8 cellular contexts compared by ENCODE assay signal in the genomic region with DNA sequence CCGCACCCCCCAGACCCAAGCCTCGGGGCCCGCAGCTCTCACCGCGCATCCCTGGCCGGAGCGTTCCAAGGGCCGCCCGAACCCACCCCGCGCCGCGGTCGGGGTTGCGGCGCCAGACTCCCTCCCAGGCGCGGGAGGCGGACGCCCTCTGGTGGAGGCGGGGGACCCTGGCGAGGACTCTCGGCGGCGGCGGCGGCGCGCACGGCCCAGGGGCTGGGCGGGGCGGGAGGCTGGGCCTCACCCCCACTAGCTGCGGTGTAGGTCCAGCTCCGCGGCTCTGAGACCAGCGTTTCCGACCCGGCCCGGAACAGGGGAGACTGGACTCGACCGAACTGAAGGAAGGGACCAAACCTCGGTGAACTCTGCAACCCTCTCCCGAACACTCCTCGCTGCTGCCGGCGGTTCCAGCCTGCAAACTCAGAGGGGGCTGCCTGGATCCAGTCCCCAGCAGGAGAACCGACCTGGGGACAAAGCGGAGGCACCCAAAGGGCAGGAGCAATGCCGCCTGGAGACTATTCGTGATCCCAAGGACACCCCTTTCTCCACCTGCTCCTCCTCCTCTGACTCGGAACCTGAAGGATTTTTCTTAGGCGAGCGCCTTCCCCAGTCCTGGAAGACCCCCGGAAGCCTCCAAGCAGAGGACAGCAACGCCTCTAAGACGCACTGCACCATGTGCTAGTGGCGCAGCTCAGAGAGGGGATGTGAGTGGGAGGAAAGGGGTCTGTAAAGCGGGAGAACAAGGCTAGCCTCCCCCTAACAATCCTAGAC. TPM values are rescaled to one million over a fixed set of nuclear protein-coding genes. Genes with fewer than 3 reads are reported as not detected.
DNase-seq lines count a peak whose midpoint lies in the region; ATAC-seq and TF ChIP-seq lines count a peak whose summit lies in the region.

No MANE protein-coding gene starts in this region.

- peaks cover 9 to 57% of the 10 kb centered on the region in 2 donors for H3K4me1 ChIP-seq in left lung

- no peaks in the 10 kb centered on the region for H3K9me3 ChIP-seq in left lung

- H3K4me1 Mint-ChIP-seq in activated CD4-positive, alpha-beta T cell treated with anti-CD3 and anti-CD28 coated beads, Interleukin-2, amount 10 ng/mL, durations not matched to agents 7 days and 5 days, result peaks cover 13% of the 10 kb centered on the region

- peaks cover 4% of the 10 kb centered on the region for H3K27me3 Mint-ChIP-seq in activated CD4-positive, alpha-beta T cell treated with anti-CD3 and anti-CD28 coated beads, Interleukin-2, amount 10 ng/mL, durations not matched to agents 7 days and 5 days

- H3K9me3 Mint-ChIP-seq in activated CD4-positive, alpha-beta T cell treated with anti-CD3 and anti-CD28 coated beads, Interleukin-2, amount 10 ng/mL, durations not matched to agents 7 days and 5 days, result no peaks in the 10 kb centered on the region

- H3K27ac Mint-ChIP-seq in activated CD4-positive, alpha-beta T cell treated with anti-CD3 and anti-CD28 coated beads, Interleukin-2, amount 10 ng/mL, durations not matched to agents 7 days and 5 days, result peak overlapping the region; percentile 98

- H3K4me3 Mint-ChIP-seq in activated CD4-positive, alpha-beta T cell treated with anti-CD3 and anti-CD28 coated beads, Interleukin-2, amount 10 ng/mL, durations not matched to agents 7 days and 5 days, result peak overlapping the region; percentile 97

- TF ChIP-seq CTCF in coronary artery (IDR thresholded peaks at IDR 0.05) (peak; percentile 89), left lung (IDR thresholded peaks at IDR 0.05) (peak; percentile 73 to 95)

- H3K4me3 ChIP-seq in coronary artery (peak overlapping the region; percentile 98), left lung (peak overlapping the region; percentile 69 to 87)

- POLR2A ChIA-PET in activated CD4-positive, alpha-beta T cell treated with anti-CD3 and anti-CD28 coated beads, Interleukin-2, amount 10 ng/mL, durations not matched to agents 7 days and 5 days (lab: Charles Lee), result interaction anchor here (0.9 to 1.0 kb wide), 2 partner anchors 254 to 260 kb away, joined by 3 read pairs; no protein-coding TSS in a partner anchor

- H3K36me3 Mint-ChIP-seq in activated CD4-positive, alpha-beta T cell treated with anti-CD3 and anti-CD28 coated beads, Interleukin-2, amount 10 ng/mL, durations not matched to agents 7 days and 5 days (ENCODE audit: low read depth), result peaks cover 23% of the 10 kb centered on the region

- CTCF ChIA-PET in activated CD4-positive, alpha-beta T cell treated with anti-CD3 and anti-CD28 coated beads, Interleukin-2, amount 10 ng/mL, durations not matched to agents 7 days and 5 days (lab: Charles Lee), result interaction anchor here (0.6 to 7.7 kb wide), 47 partner anchors 9 to 771 kb away, joined by 3 to 192 read pairs (median 4); a partner anchor contains a TSS

- DNase-seq in AG08396 (ENCODE audit: low spot score) (peak; percentile 94), NCI-H510A (lab: John Stamatoyannopoulos, UW) (peak; percentile 75), coronary artery (ENCODE audit: low spot score) (peak; percentile 89), left lung (peak; percentile 89 to 99)
- DNase-seq in activated CD4-positive, alpha-beta T cell treated with anti-CD3 and anti-CD28 coated beads, Interleukin-2, amount 10 ng/mL, durations not matched to agents 7 days and 5 days, result peak; percentile 88
- peak; percentile 81 for DNase-seq in stimulated activated CD4-positive, alpha-beta T cell treated with anti-CD3 and anti-CD28 coated beads, Interleukin-2, amount 100 ng/mL, for 4 hours (ENCODE audit: low read depth)

- no peaks in the 10 kb centered on the region for H3K27me3 ChIP-seq in left lung

- peaks cover 0 to 27% of the 10 kb centered on the region in 2 donors for H3K36me3 ChIP-seq in left lung

- peak; percentile 35 for ATAC-seq in GM18873 (IDR thresholded peaks at IDR 0.05; ENCODE audit: low FRiP score, unreplicated experiment)
- ATAC-seq in HG03139 (IDR thresholded peaks at IDR 0.05; ENCODE audit: unreplicated experiment), result peak; percentile 49
- peak; percentile 88 for ATAC-seq in left lung

- H3K27ac ChIP-seq in coronary artery, result peak overlapping the region; percentile 75 to 100
- H3K27ac ChIP-seq in left lung, result peak overlapping the region; percentile 95 to 97

- intact Hi-C loops in left lung (cut with DNase I), result no loop called here

RNA-seq across cellular contexts. Expression of a gene that starts 0.9 kb away (rescaled TPM):
- total RNA-seq in activated CD4-positive, alpha-beta T cell treated with anti-CD3 and anti-CD28 coated beads, Interleukin-2, amount 10 ng/mL, durations not matched to agents 7 days and 5 days, result 100 to 1,000 TPM; 167 to 202 TPM
- total RNA-seq in left lung, result 100 to 1,000 TPM; 169 to 176 TPM

RNA-seq across cellular contexts. Expression of a gene that starts 6.1 kb away (rescaled TPM):
- not detected for total RNA-seq in activated CD4-positive, alpha-beta T cell treated with anti-CD3 and anti-CD28 coated beads, Interleukin-2, amount 10 ng/mL, durations not matched to agents 7 days and 5 days
- total RNA-seq in left lung, result 10 to 100 TPM in 1 of 2 donors, 1 to 10 TPM in 1; 7.9 to 13.1 TPM

RNA-seq across cellular contexts. Expression of a gene that starts 6.9 kb away (rescaled TPM):
- total RNA-seq in activated CD4-positive, alpha-beta T cell treated with anti-CD3 and anti-CD28 coated beads, Interleukin-2, amount 10 ng/mL, durations not matched to agents 7 days and 5 days, result 1 to 10 TPM; 4.6 TPM
- 1 to 10 TPM; 5.3 to 5.7 TPM for total RNA-seq in left lung

RNA-seq across cellular contexts. Expression of a gene that starts 39.4 kb away (rescaled TPM):
- not detected for total RNA-seq in activated CD4-positive, alpha-beta T cell treated with anti-CD3 and anti-CD28 coated beads, Interleukin-2, amount 10 ng/mL, durations not matched to agents 7 days and 5 days
- 100 to 1,000 TPM; 175 to 266 TPM for total RNA-seq in left lung

RNA-seq across cellular contexts. Expression of a gene that starts 51.2 kb away (rescaled TPM):
- 10 to 100 TPM in 1 of 2 experiments, 1 to 10 TPM in 1; 9.7 to 12.5 TPM for total RNA-seq in activated CD4-positive, alpha-beta T cell treated with anti-CD3 and anti-CD28 coated beads, Interleukin-2, amount 10 ng/mL, durations not matched to agents 7 days and 5 days
- total RNA-seq in left lung, result 10 to 100 TPM; 22.0 to 37.0 TPM

Comparison
In these comparisons a context has a peak if more than half of its experiments do, and no peak if none do; other contexts are left out.
1. Peak in every context shown above with its lines: DNase-seq, ATAC-seq, H3K4me3 ChIP-seq and H3K27ac ChIP-seq.
2. ATAC-seq: peak in every context shown above with its lines; median percentile 88 in left lung; 49 in HG03139; 35 in GM18873.
3. RNA of a gene that starts 6.1 kb away (total RNA-seq): 7.9 to 13.1 TPM in left lung; not detected in activated CD4-positive, alpha-beta T cell treated with anti-CD3 and anti-CD28 coated beads, Interleukin-2, amount 10 ng/mL, durations not matched to agents 7 days and 5 days; every median in the first group is over 4 times any median in the second.